Comparison of ENCODE assay signal across 8 cellular contexts in the genomic region with DNA sequence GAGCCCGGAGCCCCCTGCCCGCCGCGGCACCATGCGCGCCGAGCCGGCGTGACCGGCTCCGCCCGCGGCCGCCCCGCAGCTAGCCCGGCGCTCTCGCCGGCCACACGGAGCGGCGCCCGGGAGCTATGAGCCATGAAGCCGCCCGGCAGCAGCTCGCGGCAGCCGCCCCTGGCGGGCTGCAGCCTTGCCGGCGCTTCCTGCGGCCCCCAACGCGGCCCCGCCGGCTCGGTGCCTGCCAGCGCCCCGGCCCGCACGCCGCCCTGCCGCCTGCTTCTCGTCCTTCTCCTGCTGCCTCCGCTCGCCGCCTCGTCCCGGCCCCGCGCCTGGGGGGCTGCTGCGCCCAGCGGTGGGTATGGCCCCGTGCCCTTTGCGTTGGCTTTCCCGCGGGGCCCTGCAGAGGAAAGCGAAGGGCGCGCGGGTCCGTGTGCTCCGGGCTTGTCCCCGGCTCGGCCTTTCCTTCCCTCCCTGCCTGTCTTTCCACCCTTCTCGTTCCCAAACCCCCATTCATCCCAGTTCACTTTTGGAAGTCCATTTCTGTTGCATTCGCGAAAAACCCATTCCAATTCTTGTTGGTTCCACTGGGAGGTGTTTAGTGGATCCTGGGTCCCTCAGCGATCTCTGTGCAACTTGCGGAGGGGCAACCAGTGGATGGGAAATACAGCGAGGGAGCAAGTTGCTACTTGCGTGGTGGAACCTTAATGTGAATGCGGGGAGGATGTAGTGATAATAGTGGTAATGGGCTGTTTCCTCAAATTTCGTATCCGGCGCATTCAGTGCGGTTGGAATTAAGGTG. TPM values are rescaled to one million over a fixed set of nuclear protein-coding genes. Genes with fewer than 3 reads are reported as not detected.
A peak's percentile ranks its signal among the peaks of the same experiment; 100 is the strongest.
DNase-seq lines count a peak whose midpoint lies in the region; ATAC-seq and TF ChIP-seq lines count a peak whose summit lies in the region.

No MANE protein-coding gene starts in this region.

- peak overlapping the region; percentile 48 for H4K8ac ChIP-seq in mesenchymal stem cell (ENCODE audit: low read length)

- in situ Hi-C loops in GM13976 (cut with MboI; ENCODE audit: low sequenced_read_pairs, unreplicated experiment): no loop called here

- DNase-seq in AG04449 (ENCODE audit: low read depth, low spot score) (no peak), GM13976 (ENCODE audit: low spot score) (peak; percentile 73), SK-N-MC (ENCODE audit: low read depth, low spot score) (no peak), mesenchymal stem cell (peak; percentile 45)
- no peak for DNase-seq in effector memory CD4-positive, alpha-beta T cell

- POLR2A ChIA-PET in AG04449 (lab: Yijun Ruan, JAX): no interaction called here

- H3K27ac ChIP-seq in SK-N-MC: no peak overlapping the region
- no peak overlapping the region for H3K27ac ChIP-seq in effector memory CD4-positive, alpha-beta T cell (ENCODE audit: insufficient read depth, low read length, poor library complexity, severe bottlenecking)
- H3K27ac ChIP-seq in mesenchymal stem cell (ENCODE audit: low read length, poor library complexity, severe bottlenecking): no peak overlapping the region
- peak overlapping the region; percentile 4 for H3K27ac ChIP-seq in thymus (ENCODE audit: low read depth)

- peak overlapping the region in 1 of 2 experiments; percentile 97 for H3K14ac ChIP-seq in mesenchymal stem cell (ENCODE audit: low read length in 2 of 2)

- no peaks in the 10 kb centered on the region for H3K79me1 ChIP-seq in mesenchymal stem cell (replicated peaks; ENCODE audit: low read length, poor library complexity, severe bottlenecking)

- no peaks in the 10 kb centered on the region for H3K36me3 ChIP-seq in SK-N-MC (ENCODE audit: insufficient read depth, low read length)
- H3K36me3 ChIP-seq in effector memory CD4-positive, alpha-beta T cell (ENCODE audit: control insufficient read depth, insufficient read depth, low read length): no peaks in the 10 kb centered on the region
- no peaks in the 10 kb centered on the region for H3K36me3 ChIP-seq in mesenchymal stem cell (ENCODE audit: control insufficient read depth in 1 of 2, insufficient read depth in 2 of 2, low read depth in 1 of 2, low read length in 2 of 2)
- H3K36me3 ChIP-seq in thymus (ENCODE audit: control insufficient read depth, insufficient read depth): no peaks in the 10 kb centered on the region

- no peaks in the 10 kb centered on the region for H3K9me3 ChIP-seq in SK-N-MC (ENCODE audit: low read depth, low read length)
- no peaks in the 10 kb centered on the region for H3K9me3 ChIP-seq in effector memory CD4-positive, alpha-beta T cell (ENCODE audit: control insufficient read depth, low read length)
- H3K9me3 ChIP-seq in mesenchymal stem cell (ENCODE audit: control insufficient read depth, low read length): no peaks in the 10 kb centered on the region
- no peaks in the 10 kb centered on the region for H3K9me3 ChIP-seq in thymus (ENCODE audit: control insufficient read depth)

- H3K9ac ChIP-seq in SK-N-MC (ENCODE audit: insufficient read length) (no peak overlapping the region), mesenchymal stem cell (ENCODE audit: low read length) (peak overlapping the region; percentile 7)

- peak overlapping the region; percentile 53 to 96 for H3K4ac ChIP-seq in mesenchymal stem cell (ENCODE audit: low read depth in 1 of 2, low read length in 2 of 2)

- peak overlapping the region; percentile 93 to 94 for H3K18ac ChIP-seq in mesenchymal stem cell (ENCODE audit: low read depth in 1 of 2, low read length in 2 of 2)

- peak overlapping the region; percentile 37 to 61 for H2BK12ac ChIP-seq in mesenchymal stem cell (ENCODE audit: low read length in 2 of 2)

- CTCF ChIA-PET in AG04449 (lab: Yijun Ruan, JAX): no interaction called here

- H3K4me1 ChIP-seq in effector memory CD4-positive, alpha-beta T cell (ENCODE audit: control insufficient read depth, insufficient read depth, low read length, poor library complexity, severe bottlenecking): peaks cover 9% of the 10 kb centered on the region
- H3K4me1 ChIP-seq in mesenchymal stem cell (ENCODE audit: control insufficient read depth, insufficient read depth, low read depth, low read length) (peaks cover 13% of the 10 kb centered on the region), thymus (ENCODE audit: control insufficient read depth, insufficient read depth, low read length) (no peaks in the 10 kb centered on the region)

- no peak overlapping the region for H2AK5ac ChIP-seq in mesenchymal stem cell (ENCODE audit: low read length, severe bottlenecking)

- peak overlapping the region; percentile 83 for H2BK120ac ChIP-seq in mesenchymal stem cell (ENCODE audit: low read depth, low read length)

- WGBS in mesenchymal stem cell: under 1% methylated on average over 54 of the region's 77 CpGs
- 1% methylated on average over 77 of the region's 77 CpGs for WGBS in thymus

- H3K4me3 ChIP-seq in AG04449 (ENCODE audit: low read depth, low read length) (peak overlapping the region; percentile 62), SK-N-MC (peak overlapping the region; percentile 77), mesenchymal stem cell (ENCODE audit: insufficient read depth in 1 of 2, low read depth in 1 of 2, low read length in 2 of 2) (peak overlapping the region; percentile 47 to 71), thymus (ENCODE audit: low read length) (peak overlapping the region; percentile 50)
- peak overlapping the region; percentile 4 for H3K4me3 ChIP-seq in effector memory CD4-positive, alpha-beta T cell (ENCODE audit: insufficient read depth, low read depth, low read length, poor library complexity, severe bottlenecking)

- H2BK15ac ChIP-seq in mesenchymal stem cell (ENCODE audit: low read depth, poor library complexity, severe bottlenecking): no peak overlapping the region

- H3K27me3 ChIP-seq in effector memory CD4-positive, alpha-beta T cell (replicated peaks; ENCODE audit: control insufficient read depth, insufficient read depth, low read length, poor library complexity, severe bottlenecking): peaks cover 16% of the 10 kb centered on the region
- H3K27me3 ChIP-seq in mesenchymal stem cell (ENCODE audit: control insufficient read depth in 1 of 2, insufficient read depth in 1 of 2, low read length in 2 of 2) (peaks cover 40 to 48% of the 10 kb centered on the region in 2 experiments), thymus (ENCODE audit: control insufficient read depth, insufficient read depth) (peaks cover 39% of the 10 kb centered on the region)

- peak overlapping the region; percentile 97 for H4K91ac ChIP-seq in mesenchymal stem cell (ENCODE audit: low read length)

- no peak overlapping the region for H3K23ac ChIP-seq in mesenchymal stem cell (ENCODE audit: low read length in 2 of 2)

- peak overlapping the region; percentile 83 for H3K4me2 ChIP-seq in mesenchymal stem cell (ENCODE audit: low read length, poor library complexity, severe bottlenecking)

- TF ChIP-seq CTCF in AG04449 (IDR thresholded peaks at IDR 0.05; ENCODE audit: insufficient read depth, low read length, missing control alignments) (no peak), GM13976 (IDR thresholded peaks at IDR 0.05; ENCODE audit: borderline replicate concordance, control extremely low read depth, extremely low read depth, insufficient read depth, missing control alignments) (no peak)

- H2BK5ac ChIP-seq in mesenchymal stem cell (ENCODE audit: low read depth, low read length, poor library complexity, severe bottlenecking): no peak overlapping the region

- ATAC-seq in HG03045 (IDR thresholded peaks at IDR 0.05; ENCODE audit: unreplicated experiment) (peak; percentile 43), HG03378 (IDR thresholded peaks at IDR 0.05; ENCODE audit: unreplicated experiment) (no peak)

- peak overlapping the region; percentile 21 for H2AFZ ChIP-seq in mesenchymal stem cell (ENCODE audit: low read depth, low read length)

RNA-seq across cellular contexts. Expression of a gene that starts 0.6 kb away (rescaled TPM):
- 153 TPM for polyA plus RNA-seq in mesenchymal stem cell (2013, experiment 1 of 2)
- polyA plus RNA-seq in mesenchymal stem cell (2013, experiment 2 of 2): 150 TPM
- polyA plus RNA-seq in thymus: 26.9 TPM

Comparison
In these comparisons a context has a peak if more than half of its experiments do, and no peak if none do; other contexts are left out.
1. DNase-seq: peak in GM13976 (single experiment) and mesenchymal stem cell (single experiment); none in AG04449 (single experiment), SK-N-MC (single experiment) and effector memory CD4-positive, alpha-beta T cell (0 of 3).
2. H3K4me3 ChIP-seq: peak in every context shown above with its lines; median percentile 77 in SK-N-MC; 62 in AG04449; 59 in mesenchymal stem cell; 50 in thymus; 4 in effector memory CD4-positive, alpha-beta T cell.